ENCODE assay signal across 8 cellular contexts in genomic region chr17:2171725-2172446, GRCh38.
DNase-seq lines count a peak whose midpoint lies in the region; ATAC-seq and TF ChIP-seq lines count a peak whose summit lies in the region.

No MANE protein-coding gene starts in this region.

- intact Hi-C loops in breast epithelium (cut with DNase I; ENCODE audit: low total_unique reads): no loop called here

- no peak for TF ChIP-seq POLR2A in breast epithelium (IDR thresholded peaks at IDR 0.05)

- H3K4me3 ChIP-seq in MG63 (no peak overlapping the region), breast epithelium (peak overlapping the region in 1 of 3 donors; percentile 37)

- TF ChIP-seq CTCF in breast epithelium (IDR thresholded peaks at IDR 0.05): no peak

- H3K27ac ChIP-seq in breast epithelium (peak overlapping the region; percentile 84 to 88), temporal lobe (ENCODE audit: low read depth, low read length) (peak overlapping the region; percentile 7)

- in situ Hi-C loops in KBM-7 (cut with MboI; ENCODE audit: low pct_unique_long_range_greater_than_20kb, low sequenced_read_pairs): no loop called here

- H3K36me3 ChIP-seq in MG63: peaks cover 2% of the 10 kb centered on the region
- no peaks in the 10 kb centered on the region for H3K36me3 ChIP-seq in breast epithelium

- H3K4me1 ChIP-seq in breast epithelium: peaks cover 3 to 32% of the 10 kb centered on the region in 2 donors

- ATAC-seq in left lobe of liver: peak; percentile 66
- no peak for ATAC-seq in HG03520 (IDR thresholded peaks at IDR 0.05; ENCODE audit: unreplicated experiment)
- no peak for ATAC-seq in HG02973 (IDR thresholded peaks at IDR 0.05; ENCODE audit: unreplicated experiment)
- no peak for ATAC-seq in GM18858 (IDR thresholded peaks at IDR 0.05; ENCODE audit: unreplicated experiment)

- H3K27me3 ChIP-seq in MG63 (no peaks in the 10 kb centered on the region), breast epithelium (no peaks in the 10 kb centered on the region)

- peak; percentile 87 for DNase-seq in MG63
- peak; percentile 63 to 72 for DNase-seq in breast epithelium (ENCODE audit: low spot score in 2 of 2)
- DNase-seq in left lobe of liver (ENCODE audit: low spot score): peak; percentile 72
- DNase-seq in KBM-7: no peak

- no peaks in the 10 kb centered on the region for H3K9me3 ChIP-seq in MG63
- H3K9me3 ChIP-seq in breast epithelium: no peaks in the 10 kb centered on the region
